ENCODE assay signal across 8 cellular contexts in genomic region chr9:84271004-84271886, GRCh38.
A peak's percentile ranks its signal among the peaks of the same experiment; 100 is the strongest.
DNase-seq lines count a peak whose midpoint lies in the region; ATAC-seq and TF ChIP-seq lines count a peak whose summit lies in the region.

No MANE protein-coding gene starts in this region.

- H3K9me3 Mint-ChIP-seq in stimulated activated effector memory CD8-positive, alpha-beta T cell treated with anti-CD3 and anti-CD28 coated beads, Interleukin-12 subunit alpha, Interleukin-12 subunit beta, amount 100 ng/mL, for 72 hours, result no peaks in the 10 kb centered on the region

- peaks cover 6% of the 10 kb centered on the region for H3K4me1 Mint-ChIP-seq in stimulated activated effector memory CD8-positive, alpha-beta T cell treated with anti-CD3 and anti-CD28 coated beads, Interleukin-12 subunit alpha, Interleukin-12 subunit beta, amount 100 ng/mL, for 72 hours

- TF ChIP-seq POLR2A in GM18505 (IDR thresholded peaks at IDR 0.05; ENCODE audit: borderline replicate concordance, extremely low read depth, insufficient read depth, insufficient read length), result no peak

- H3K4me3 Mint-ChIP-seq in stimulated activated effector memory CD8-positive, alpha-beta T cell treated with anti-CD3 and anti-CD28 coated beads, Interleukin-12 subunit alpha, Interleukin-12 subunit beta, amount 100 ng/mL, for 72 hours, result peak overlapping the region; percentile 59

- no peaks in the 10 kb centered on the region for H3K36me3 Mint-ChIP-seq in stimulated activated effector memory CD8-positive, alpha-beta T cell treated with anti-CD3 and anti-CD28 coated beads, Interleukin-12 subunit alpha, Interleukin-12 subunit beta, amount 100 ng/mL, for 72 hours

- H3K27ac Mint-ChIP-seq in stimulated activated effector memory CD8-positive, alpha-beta T cell treated with anti-CD3 and anti-CD28 coated beads, Interleukin-12 subunit alpha, Interleukin-12 subunit beta, amount 100 ng/mL, for 72 hours, result peak overlapping the region; percentile 81

- DNase-seq in SK-N-DZ (ENCODE audit: low spot score) (peak; percentile 32), dermis blood vessel endothelial cell (peak; percentile 38), lung microvascular endothelial cell (ENCODE audit: low read depth in 2 of 2) (peak; percentile 11 to 15), HT-29 (ENCODE audit: low spot score) (no peak), T-helper 9 cell (no peak)
- no peak for DNase-seq in stimulated activated effector memory CD8-positive, alpha-beta T cell treated with anti-CD3 and anti-CD28 coated beads, Interleukin-12 subunit alpha, Interleukin-12 subunit beta, amount 100 ng/mL, for 72 hours (ENCODE audit: low spot score in 2 of 2)

- peak; percentile 94 for ATAC-seq in GM18505 (IDR thresholded peaks at IDR 0.05; ENCODE audit: unreplicated experiment)
- peak; percentile 97 for ATAC-seq in HG02610 (IDR thresholded peaks at IDR 0.05; ENCODE audit: unreplicated experiment)
- peak; percentile 91 for ATAC-seq in stimulated activated effector memory CD8-positive, alpha-beta T cell treated with anti-CD3 and anti-CD28 coated beads, Interleukin-12 subunit alpha, Interleukin-12 subunit beta, amount 100 ng/mL, for 72 hours

Comparison
In these comparisons a context has a peak if more than half of its experiments do, and no peak if none do; other contexts are left out.
1. DNase-seq: peak in SK-N-DZ (single experiment), dermis blood vessel endothelial cell (single experiment) and lung microvascular endothelial cell (2 of 2); none in stimulated activated effector memory CD8-positive, alpha-beta T cell treated with anti-CD3 and anti-CD28 coated beads, Interleukin-12 subunit alpha, Interleukin-12 subunit beta, amount 100 ng/mL, for 72 hours (0 of 2), HT-29 (single experiment) and T-helper 9 cell (single experiment).
2. Peak in every context shown above with its lines, with median percentiles within 50 percentile points of each other: ATAC-seq.